ENCODE assay signal across 1 cellular context in genomic region chr6:135644394-135644793, GRCh38.
TF ChIP-seq lines count a peak whose summit lies in the region.

No MANE protein-coding gene starts in this region.

TF ChIP-seq in K562, 482 proteins besides CTCF, POLR2A, EP300 and RAD21 (continued from another document):
- no peak for TF ChIP-seq ZBTB49 (CRISPR knock-in tag; IDR thresholded peaks at IDR 0.05; ENCODE audit: borderline replicate concordance)
- TF ChIP-seq ZNF3 (CRISPR knock-in tag; IDR thresholded peaks at IDR 0.05), result no peak
- TF ChIP-seq CREB3L1 (IDR thresholded peaks at IDR 0.05; ENCODE audit: borderline replicate concordance, low read depth), result no peak
- TF ChIP-seq, protein P1, sequence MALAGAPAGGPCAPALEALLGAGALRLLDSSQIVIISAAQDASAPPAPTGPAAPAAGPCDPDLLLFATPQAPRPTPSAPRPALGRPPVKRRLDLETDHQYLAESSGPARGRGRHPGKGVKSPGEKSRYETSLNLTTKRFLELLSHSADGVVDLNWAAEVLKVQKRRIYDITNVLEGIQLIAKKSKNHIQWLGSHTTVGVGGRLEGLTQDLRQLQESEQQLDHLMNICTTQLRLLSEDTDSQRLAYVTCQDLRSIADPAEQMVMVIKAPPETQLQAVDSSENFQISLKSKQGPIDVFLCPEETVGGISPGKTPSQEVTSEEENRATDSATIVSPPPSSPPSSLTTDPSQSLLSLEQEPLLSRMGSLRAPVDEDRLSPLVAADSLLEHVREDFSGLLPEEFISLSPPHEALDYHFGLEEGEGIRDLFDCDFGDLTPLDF (CRISPR knock-in tag; IDR thresholded peaks at IDR 0.05), result no peak
- no peak for TF ChIP-seq SP2 (IDR thresholded peaks at IDR 0.05; ENCODE audit: extremely low read depth, low read depth, low read length, poor library complexity, severe bottlenecking)
- no peak for TF ChIP-seq NCOA2 (IDR thresholded peaks at IDR 0.05; ENCODE audit: partially characterized antibody in 2 of 2)
- TF ChIP-seq STAT6 (CRISPR knock-in tag; IDR thresholded peaks at IDR 0.05), result no peak
- TF ChIP-seq DMBX1 (CRISPR knock-in tag; IDR thresholded peaks at IDR 0.05; ENCODE audit: borderline replicate concordance), result no peak
- no peak for TF ChIP-seq ZNF263 (CRISPR knock-in tag; IDR thresholded peaks at IDR 0.05; ENCODE audit: borderline replicate concordance)
TF ChIP-seq in K562: peak in this region for 0.
